In genomic region chr1:162690672-162691434, GRCh38 we compare ENCODE assay signal across 10 cellular contexts. TPM values are rescaled to one million over a fixed set of nuclear protein-coding genes. Genes with fewer than 3 reads are reported as not detected.
DNase-seq lines count a peak whose midpoint lies in the region; ATAC-seq lines count a peak whose summit lies in the region.
"Had no signal": no experiment of that assay in that cellular context is flagged by ENCODE, and none has a peak within 500 bp of the region (broad histone marks: within the 10 kb centered on the region; RNA-seq: fewer than 3 reads in every experiment).

No MANE protein-coding gene starts in this region.

- CTCF ChIA-PET in naive thymus-derived CD4-positive, alpha-beta T cell (lab: Charles Lee), result no interaction called here

- H3K36me3 ChIP-seq in H7 (replicated peaks; ENCODE audit: control insufficient read depth, insufficient read depth, low read length), result no peaks in the 10 kb centered on the region
- H3K36me3 ChIP-seq in naive thymus-derived CD4-positive, alpha-beta T cell (ENCODE audit: control insufficient read depth in 2 of 3, insufficient read depth in 3 of 3, low read length in 3 of 3), result no peaks in the 10 kb centered on the region

- in situ Hi-C loops in SK-MEL-5 (cut with HindIII; ENCODE audit: low pct_unique_long_range_greater_than_20kb, low sequenced_read_pairs), result no loop called here

- no peak overlapping the region for H3K4me3 Mint-ChIP-seq in naive thymus-derived CD4-positive, alpha-beta T cell
- H3K4me3 Mint-ChIP-seq: stimulated activated naive CD8-positive, alpha-beta T cell treated with anti-CD3 and anti-CD28 coated beads, Interleukin-15, Interleukin-2, amounts not matched to agents 100 ng/mL and 50 ng/mL, for 24 hours had no signal

- ATAC-seq in naive thymus-derived CD4-positive, alpha-beta T cell, result no peak

- H3K9me3 ChIP-seq in naive thymus-derived CD4-positive, alpha-beta T cell (ENCODE audit: control insufficient read depth in 2 of 3, low read length in 3 of 3), result no peaks in the 10 kb centered on the region

- H3K4me1 Mint-ChIP-seq in naive thymus-derived CD4-positive, alpha-beta T cell, result no peaks in the 10 kb centered on the region

- peaks cover 0 to 4% (median 0%) of the 10 kb centered on the region in 5 donors for H3K36me3 Mint-ChIP-seq in naive thymus-derived CD4-positive, alpha-beta T cell

- no peaks in the 10 kb centered on the region; the same call in 1 of the 2 replicates for H3K27me3 ChIP-seq in H7 (ENCODE audit: control insufficient read depth, insufficient read depth, low read length)
- H3K27me3 ChIP-seq in naive thymus-derived CD4-positive, alpha-beta T cell (ENCODE audit: control insufficient read depth in 2 of 2, insufficient read depth in 2 of 2, low read length in 2 of 2), result no peaks in the 10 kb centered on the region

- intact Hi-C loops in naive thymus-derived CD4-positive, alpha-beta T cell (cut with micrococcal nuclease), result no loop called here

- peaks cover 0 to 5% (median 0%) of the 10 kb centered on the region in 11 donors for H3K9me3 Mint-ChIP-seq in naive thymus-derived CD4-positive, alpha-beta T cell
- H3K9me3 Mint-ChIP-seq: stimulated activated naive CD8-positive, alpha-beta T cell treated with anti-CD3 and anti-CD28 coated beads, Interleukin-15, Interleukin-2, amounts not matched to agents 100 ng/mL and 50 ng/mL, for 24 hours had no signal

- DNase-seq in H7 (peak; percentile 6), SK-MEL-5 (ENCODE audit: low read depth, low spot score) (peak; percentile 85), foreskin melanocyte (peak; percentile 97), skeletal muscle cell (ENCODE audit: low read depth) (peak; percentile 89), NCI-H526 (lab: John Stamatoyannopoulos, UW) (no peak), SKM-1 (lab: John Stamatoyannopoulos, UW; ENCODE audit: unreplicated experiment) (no peak)
- no peak for DNase-seq in stimulated activated naive CD4-positive, alpha-beta T cell treated with Interleukin-2 at 50 U/mL for 16 hours (lab: John Stamatoyannopoulos, UW)
- no peak for DNase-seq in naive thymus-derived CD4-positive, alpha-beta T cell
- DNase-seq: SHP77 treated with DMSO at 0.1 percent for 48 hours had no signal

- H3K27ac Mint-ChIP-seq in naive thymus-derived CD4-positive, alpha-beta T cell, result no peak overlapping the region
- H3K27ac Mint-ChIP-seq: stimulated activated naive CD8-positive, alpha-beta T cell treated with anti-CD3 and anti-CD28 coated beads, Interleukin-15, Interleukin-2, amounts not matched to agents 100 ng/mL and 50 ng/mL, for 24 hours had no signal

- H3K27ac ChIP-seq in naive thymus-derived CD4-positive, alpha-beta T cell (ENCODE audit: low read depth, low read length), result no peak overlapping the region

- peaks cover 0 to 16% (median 6%) of the 10 kb centered on the region in 5 donors for H3K27me3 Mint-ChIP-seq in naive thymus-derived CD4-positive, alpha-beta T cell

- H3K4me1 ChIP-seq in naive thymus-derived CD4-positive, alpha-beta T cell (ENCODE audit: control insufficient read depth in 2 of 2, insufficient read depth in 2 of 2, low read length in 2 of 2), result no peaks in the 10 kb centered on the region

- H3K4me3 ChIP-seq in H7 (ENCODE audit: insufficient read depth, low read depth, low read length), result no peak overlapping the region
- no peak overlapping the region for H3K4me3 ChIP-seq in skeletal muscle cell (ENCODE audit: low read depth, low read length)
- H3K4me3 ChIP-seq in naive thymus-derived CD4-positive, alpha-beta T cell (ENCODE audit: low read length), result no peak overlapping the region

- POLR2A ChIA-PET in naive thymus-derived CD4-positive, alpha-beta T cell (lab: Charles Lee), result no interaction called here

RNA-seq across cellular contexts. Expression of gene DDR2, which starts 58.6 kb away (rescaled TPM):
- 0.17 and 0.55 TPM in 2 replicates for total RNA-seq in H7 (2014; rRNA removed; shearing (Covaris generic))
- 31.2 and 32.8 TPM in 2 replicates for total RNA-seq in SK-MEL-5 (2014; rRNA removed; shearing (Covaris generic))
- 34.9 and 48.6 TPM in 2 replicates for polyA plus RNA-seq in SK-MEL-5 (2015; cell fraction: cytosol; rRNA removed)
- polyA plus RNA-seq in SK-MEL-5 (2015; cell fraction: nucleus; rRNA removed), result 53.8 and 55.6 TPM in 2 replicates
- under 1 TPM; 0.24 to 0.44 (median 0.35) TPM for total RNA-seq in naive thymus-derived CD4-positive, alpha-beta T cell
- polyA plus RNA-seq in naive thymus-derived CD4-positive, alpha-beta T cell, result not detected

Comparison
In these comparisons a context has a peak if more than half of its experiments do, and no peak if none do; other contexts are left out.
1. DNase-seq: peak in H7 (single experiment), SK-MEL-5 (single experiment), foreskin melanocyte (single experiment) and skeletal muscle cell (single experiment); none in stimulated activated naive CD4-positive, alpha-beta T cell treated with Interleukin-2 at 50 U/mL for 16 hours (single experiment), NCI-H526 (0 of 2), naive thymus-derived CD4-positive, alpha-beta T cell (0 of 9) and SKM-1 (single experiment).
2. RNA of gene DDR2, which starts 58.6 kb away (total RNA-seq): 31.2 to 32.8 TPM in SK-MEL-5; 0.24 to 0.44 TPM in naive thymus-derived CD4-positive, alpha-beta T cell and 0.17 to 0.55 TPM in H7; every median in the first group is over 10 times any median in the second.